17 cellular contexts compared by ENCODE assay signal in genomic region chr12:45369065-45369464, GRCh38.
A peak's percentile ranks its signal among the peaks of the same experiment; 100 is the strongest.
DNase-seq lines count a peak whose midpoint lies in the region; ATAC-seq and TF ChIP-seq lines count a peak whose summit lies in the region.
"Had no signal": no experiment of that assay in that cellular context is flagged by ENCODE, and none has a peak within 500 bp of the region (broad histone marks: within the 10 kb centered on the region; RNA-seq: fewer than 3 reads in every experiment).

No MANE protein-coding gene starts in this region.

- no peak overlapping the region for H4K91ac ChIP-seq in IMR-90 (ENCODE audit: insufficient read depth, low read depth, low read length)

- in situ Hi-C loops in IMR-90 (cut with MboI; ENCODE audit: low sequenced_read_pairs) = no loop called here
- in situ Hi-C loops in astrocyte of the spinal cord (cut with HindIII; ENCODE audit: low sequenced_read_pairs) = no loop called here

- no peak overlapping the region for H2BK120ac ChIP-seq in IMR-90 (ENCODE audit: low read depth, low read length)

- intact Hi-C loops in IMR-90 (cut with micrococcal nuclease) (no loop called here), ascending aorta (cut with DNase I) (no loop called here)

- H4K20me1 ChIP-seq in IMR-90 (ENCODE audit: insufficient read depth, low read length) = no peaks in the 10 kb centered on the region

- H4K8ac ChIP-seq in IMR-90 (ENCODE audit: low read depth in 2 of 2, low read length in 2 of 2) = no peak overlapping the region

- dilution Hi-C loops in IMR-90 (cut with HindIII; ENCODE audit: low sequenced_read_pairs, unreplicated experiment) = no loop called here

- BruUV-seq in IMR-90 (replicated peaks; lab: Mats Ljungman, UMichigan) = no TSS peak

- H3K14ac ChIP-seq in IMR-90 (replicated peaks; ENCODE audit: low read depth, low read length) = no peak overlapping the region

- no peak overlapping the region for H3K23ac ChIP-seq in IMR-90 (ENCODE audit: low read depth, low read length)

- H3K9me3 ChIP-seq in IMR-90 (ENCODE audit: control insufficient read depth, insufficient read depth, low read length) (no peaks in the 10 kb centered on the region), ascending aorta (peaks cover 2 to 10% of the 10 kb centered on the region in 2 donors)

- WGBS in IMR-90 (ENCODE audit: extremely low coverage in 2 of 2, insufficient read length in 1 of 2), 2 experiments = no CpG with 5 or more reads among the region's 1 CpG

- H3K56ac ChIP-seq in IMR-90 (ENCODE audit: extremely low read depth, insufficient read depth, low read length) = no peak overlapping the region

- peaks cover 10 to 11% of the 10 kb centered on the region in 2 experiments for H3K79me1 ChIP-seq in IMR-90 (ENCODE audit: low read depth in 1 of 2, low read length in 2 of 2)

- TF ChIP-seq POLR2A in IMR-90 (IDR thresholded peaks at IDR 0.05; ENCODE audit: low read depth, low read length) = no peak

- ATAC-seq in IMR-90 (ENCODE audit: low read depth) (peak; percentile 98), left lobe of liver (peak; percentile 51), GM21447 (IDR thresholded peaks at IDR 0.05; ENCODE audit: unreplicated experiment) (no peak)
- ATAC-seq: K562 had no signal

- no peak for TF ChIP-seq RAD21 in IMR-90 (IDR thresholded peaks at IDR 0.05; ENCODE audit: low read length)

- H3K18ac ChIP-seq in IMR-90 (ENCODE audit: low read depth, low read length) = no peak overlapping the region

- no peaks in the 10 kb centered on the region for H3K27me3 ChIP-seq in IMR-90 (ENCODE audit: control insufficient read depth, insufficient read depth, low read length)
- H3K27me3 ChIP-seq in ascending aorta = no peaks in the 10 kb centered on the region
- H3K27me3 ChIP-seq: Peyer's patch had no signal

- no peak overlapping the region for H2BK15ac ChIP-seq in IMR-90 (ENCODE audit: low read depth, low read length)

- POLR2A ChIA-PET in IMR-90 (lab: Charles Lee; ENCODE audit: unreplicated experiment) = no interaction called here

- no peak overlapping the region for H2BK5ac ChIP-seq in IMR-90 (ENCODE audit: low read depth, low read length, poor library complexity, severe bottlenecking)

- 0 out of 2 replicates have a peak, but pooled peaks cover 4% of the 10 kb centered on the region for H3K36me3 ChIP-seq in IMR-90 (ENCODE audit: control insufficient read depth, insufficient read depth, low read length)
- peaks cover 10 to 36% of the 10 kb centered on the region in 2 donors for H3K36me3 ChIP-seq in ascending aorta

- CTCF ChIA-PET in IMR-90 (lab: Yijun Ruan, JAX) = interaction anchor here (0.6 kb wide), 1 partner anchor 89 kb away, joined by 3 read pairs; no protein-coding TSS in a partner anchor

- no peak overlapping the region for H3K27ac ChIP-seq in IMR-90 (ENCODE audit: insufficient read depth, low read length)
- peak overlapping the region in 1 of 2 donors; percentile 53 for H3K27ac ChIP-seq in ascending aorta
- H3K27ac ChIP-seq: Peyer's patch had no signal

- H4K5ac ChIP-seq in IMR-90 (ENCODE audit: low read depth, low read length) = no peak overlapping the region

- no peak overlapping the region for H3K4ac ChIP-seq in IMR-90 (ENCODE audit: low read depth, low read length)

- H3K9ac ChIP-seq in IMR-90 (ENCODE audit: low read depth, low read length) = no peak overlapping the region

- H3K4me3 ChIP-seq in IMR-90 (ENCODE audit: insufficient read depth, low read depth, low read length) (no peak overlapping the region), astrocyte of the spinal cord (ENCODE audit: low read depth, low read length) (no peak overlapping the region), ascending aorta (no peak overlapping the region)
- H3K4me3 ChIP-seq: K562, Peyer's patch had no signal

- peaks cover 4% of the 10 kb centered on the region; the same call in 1 of the 2 replicates for H3K9me1 ChIP-seq in IMR-90 (ENCODE audit: insufficient read depth, low read length)

- no peak overlapping the region for H2BK20ac ChIP-seq in IMR-90 (ENCODE audit: low read depth, low read length)

- H2AK5ac ChIP-seq in IMR-90 (ENCODE audit: low read depth, low read length) = no peak overlapping the region

- no peak overlapping the region for H2AK9ac ChIP-seq in IMR-90 (replicated peaks; ENCODE audit: low read depth, low read length, poor library complexity)

- TF ChIP-seq CTCF in IMR-90 (conservative IDR thresholded peaks at IDR 0.05; ENCODE audit: low read depth, low read length) = no peak
- no peak for TF ChIP-seq CTCF in astrocyte of the spinal cord (IDR thresholded peaks at IDR 0.05; ENCODE audit: low read depth, low read length)
- no peak for TF ChIP-seq CTCF in ascending aorta (IDR thresholded peaks at IDR 0.05)

- peak; percentile 43 for DNase-seq in AG08396 (ENCODE audit: low spot score)
- peak; percentile 83 for DNase-seq in IMR-90
- peak; percentile 73 for DNase-seq in astrocyte of the spinal cord (ENCODE audit: low read depth, low spot score)
- DNase-seq in left lobe of liver (ENCODE audit: low spot score) = no peak
- DNase-seq in NCI-H1694 treated with DMSO at 0.1 percent for 48 hours (lab: John Stamatoyannopoulos, UW) = no peak
- no peak for DNase-seq in ascending aorta (ENCODE audit: low spot score in 2 of 2)
- no peak for DNase-seq in NCI-H2227 (lab: John Stamatoyannopoulos, UW; ENCODE audit: unreplicated experiment)
- DNase-seq: C1 segment of cervical spinal cord; effector CD8-positive, alpha-beta T cell; hippocampal formation; NCI-H2171 treated with DMSO at 0.1 percent for 48 hours; posterior cingulate gyrus; stimulated activated CD4-positive, alpha-beta T cell treated with anti-CD3 and anti-CD28 coated beads, Interleukin-4, amount 100 ng/mL, for 24 hours; stimulated activated naive CD4-positive, alpha-beta T cell had no signal

- H2AFZ ChIP-seq in IMR-90 (replicated peaks; ENCODE audit: low read length, poor library complexity) = no peak overlapping the region

- H3K4me2 ChIP-seq in IMR-90 (ENCODE audit: low read depth, low read length) = no peak overlapping the region; the same call in 1 of the 2 replicates

- 0 out of 2 replicates have a peak, but pooled peaks cover 1% of the 10 kb centered on the region for H3K4me1 ChIP-seq in IMR-90 (ENCODE audit: control insufficient read depth, insufficient read depth, low read length)
- peaks cover 3% of the 10 kb centered on the region in 2 donors for H3K4me1 ChIP-seq in ascending aorta
- H3K4me1 ChIP-seq: Peyer's patch had no signal

TF ChIP-seq in IMR-90, 13 proteins besides CTCF, POLR2A, EP300 and RAD21:
- TF ChIP-seq USF2 (IDR thresholded peaks at IDR 0.05; ENCODE audit: low read depth, low read length) (no peak), MAFK (IDR thresholded peaks at IDR 0.05; ENCODE audit: low read depth, low read length) (peak; percentile 26; the same call in 1 of the 2 replicates)

Comparison
In these comparisons a context has a peak if more than half of its experiments do, and no peak if none do; other contexts are left out.
1. DNase-seq: peak in AG08396 (single experiment), IMR-90 (single experiment) and astrocyte of the spinal cord (single experiment); none in left lobe of liver (single experiment), NCI-H1694 treated with DMSO at 0.1 percent for 48 hours (single experiment), ascending aorta (0 of 2) and NCI-H2227 (single experiment).